In genomic region chr1:207321790-207322530, GRCh38 we compare ENCODE assay signal across 8 cellular contexts. TPM values are rescaled to one million over a fixed set of nuclear protein-coding genes. Genes with fewer than 3 reads are reported as not detected.
DNase-seq lines count a peak whose midpoint lies in the region; ATAC-seq and TF ChIP-seq lines count a peak whose summit lies in the region.

No MANE protein-coding gene starts in this region.

- no peaks in the 10 kb centered on the region for H3K36me3 ChIP-seq in ovary

- intact Hi-C loops in activated CD4-positive, alpha-beta memory T cell treated with anti-CD3 and anti-CD28 coated beads for 36 hours (cut with micrococcal nuclease): loop anchor here (1.0 to 5.0 kb wide), 9 partner anchors 14 to 505 kb away; partner anchors contain the start of gene CD46
- intact Hi-C loops in ovary (cut with DNase I): no loop called here

- peaks cover 2% of the 10 kb centered on the region for H3K4me1 ChIP-seq in ovary (ENCODE audit: insufficient read depth)

- TF ChIP-seq EP300 in ovary (IDR thresholded peaks at IDR 0.05): no peak

- WGBS in ovary, 3 donors: 0 to 2% (median 1%) methylated on average over 36 of the region's 36 CpGs

- peaks cover 37% of the 10 kb centered on the region for H3K4me1 Mint-ChIP-seq in activated CD4-positive, alpha-beta memory T cell treated with anti-CD3 and anti-CD28 coated beads for 36 hours (ENCODE audit: low read depth)

- H3K4me3 ChIP-seq in HL-60 (replicated peaks; ENCODE audit: insufficient read depth, low read length): peak overlapping the region; percentile 62
- peak overlapping the region; percentile 95 for H3K4me3 ChIP-seq in ovary

- H3K27ac Mint-ChIP-seq in activated CD4-positive, alpha-beta memory T cell treated with anti-CD3 and anti-CD28 coated beads for 36 hours: peak overlapping the region; percentile 96

- no peak for ATAC-seq in GM18519 (IDR thresholded peaks at IDR 0.05; ENCODE audit: low FRiP score, unreplicated experiment)

- H3K27ac ChIP-seq in HL-60 (replicated peaks) (peak overlapping the region; percentile 92), ovary (peak overlapping the region; percentile 90 to 95)

- TF ChIP-seq CTCF in HL-60 (IDR thresholded peaks at IDR 0.05; ENCODE audit: insufficient read depth, low read length): no peak
- TF ChIP-seq CTCF in ovary (IDR thresholded peaks at IDR 0.05): no peak

- POLR2A ChIA-PET in activated CD4-positive, alpha-beta memory T cell treated with anti-CD3 and anti-CD28 coated beads for 36 hours (lab: Charles Lee): interaction anchor here (0.7 to 3.1 kb wide), 14 partner anchors 8 to 582 kb away, joined by 3 to 56 read pairs (median 4); partner anchors contain the start of gene C4BPB

- CTCF ChIA-PET in activated CD4-positive, alpha-beta memory T cell treated with anti-CD3 and anti-CD28 coated beads for 36 hours (lab: Charles Lee): interaction anchor here (0.6 to 2.7 kb wide), 10 partner anchors 12 to 713 kb away, joined by 3 to 21 read pairs (median 3); no protein-coding TSS in a partner anchor

- H3K27me3 ChIP-seq in HL-60 (ENCODE audit: insufficient read depth, poor library complexity, severe bottlenecking): no peaks in the 10 kb centered on the region
- no peaks in the 10 kb centered on the region for H3K27me3 ChIP-seq in ovary

- no peaks in the 10 kb centered on the region for H3K27me3 Mint-ChIP-seq in activated CD4-positive, alpha-beta memory T cell treated with anti-CD3 and anti-CD28 coated beads for 36 hours

- H3K36me3 Mint-ChIP-seq in activated CD4-positive, alpha-beta memory T cell treated with anti-CD3 and anti-CD28 coated beads for 36 hours: peaks cover 25% of the 10 kb centered on the region

- DNase-seq in SIG-M5 treated with dmso at 0.1 percent for 504 hours (lab: John Stamatoyannopoulos, UW; ENCODE audit: unreplicated experiment) (peak; percentile 53), SIG-M5 (lab: John Stamatoyannopoulos, UW) (no peak), HL-60 (ENCODE audit: low read depth in 1 of 2, low spot score in 1 of 2) (peak in 1 of 2 experiments; percentile 28), globus pallidus (ENCODE audit: low spot score) (peak; percentile 32), ovary (peak in 1 of 5 donors; percentile 49), T1000 (lab: John Stamatoyannopoulos, UW) (no peak)
- DNase-seq in activated CD4-positive, alpha-beta memory T cell treated with anti-CD3 and anti-CD28 coated beads for 36 hours: no peak

- peak overlapping the region; percentile 92 for H3K4me3 Mint-ChIP-seq in activated CD4-positive, alpha-beta memory T cell treated with anti-CD3 and anti-CD28 coated beads for 36 hours

- H3K9me3 Mint-ChIP-seq in activated CD4-positive, alpha-beta memory T cell treated with anti-CD3 and anti-CD28 coated beads for 36 hours: no peaks in the 10 kb centered on the region

- TF ChIP-seq POLR2A in ovary (IDR thresholded peaks at IDR 0.05): no peak

- no peaks in the 10 kb centered on the region for H3K9me3 ChIP-seq in ovary

RNA-seq across cellular contexts. Expression of gene CD55, which starts 0.5 kb away (rescaled TPM):
- 10 to 100 TPM; 40.4 to 42.3 TPM for total RNA-seq in activated CD4-positive, alpha-beta memory T cell treated with anti-CD3 and anti-CD28 coated beads for 36 hours
- total RNA-seq in ovary: 100 to 1,000 TPM in 2 of 7 donors, 10 to 100 TPM in 5; 32.8 to 237 (median 89.7) TPM
- polyA plus RNA-seq in ovary: 100 to 1,000 TPM in 1 of 2 donors, 10 to 100 TPM in 1; 82.9 to 136 TPM

Comparison
In these comparisons a context has a peak if more than half of its experiments do, and no peak if none do; other contexts are left out.
1. DNase-seq: peak in SIG-M5 treated with dmso at 0.1 percent for 504 hours (single experiment) and globus pallidus (single experiment); none in SIG-M5 (single experiment), activated CD4-positive, alpha-beta memory T cell treated with anti-CD3 and anti-CD28 coated beads for 36 hours (single experiment) and T1000 (single experiment).